ENCODE assay signal across 8 cellular contexts in the genomic region with DNA sequence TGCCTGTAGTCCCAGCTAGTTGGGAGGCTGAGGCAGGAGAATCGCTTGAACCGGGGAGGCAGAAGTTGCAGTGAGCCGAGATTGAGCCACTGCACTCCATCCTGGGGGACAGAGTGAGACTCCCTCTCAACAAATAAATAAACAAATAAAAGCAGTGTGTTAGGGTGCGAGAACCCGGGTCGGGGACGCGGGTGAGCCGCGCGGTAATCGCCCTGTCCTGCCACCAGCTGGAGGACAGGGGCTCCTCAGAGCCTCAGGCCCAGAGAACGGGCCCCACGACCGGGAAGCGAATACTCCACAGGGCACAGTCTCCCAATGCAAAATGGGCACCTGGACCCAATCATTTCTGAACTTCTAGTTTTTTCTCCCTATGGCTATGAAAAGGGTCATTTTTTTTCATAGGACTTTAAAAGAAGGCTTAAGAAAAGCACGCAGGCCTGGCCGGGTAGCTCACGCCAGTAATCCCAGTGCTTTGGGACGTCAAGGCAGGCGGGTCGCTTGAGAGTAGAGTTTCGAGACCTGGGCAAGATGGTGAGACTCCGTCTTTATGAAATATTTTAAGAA. TPM values are rescaled to one million over a fixed set of nuclear protein-coding genes. Genes with fewer than 3 reads are reported as not detected.
DNase-seq lines count a peak whose midpoint lies in the region; ATAC-seq and TF ChIP-seq lines count a peak whose summit lies in the region.

No MANE protein-coding gene starts in this region.

- peak overlapping the region; percentile 79 for H3K27ac ChIP-seq in CD4-positive, CD25-positive, alpha-beta regulatory T cell (ENCODE audit: insufficient read depth, low read length, poor library complexity, severe bottlenecking)
- H3K27ac ChIP-seq in KOPT-K1 (ENCODE audit: low read depth, low read length, poor library complexity, severe bottlenecking) (peak overlapping the region; percentile 96), body of pancreas (peak overlapping the region in 3 of 4 donors; percentile 75 to 83 (median 78)), mucosa of rectum (ENCODE audit: low read depth in 2 of 2, low read length in 2 of 2) (peak overlapping the region; percentile 59 to 65)

- H3K36me3 Mint-ChIP-seq in CD4-positive, CD25-positive, alpha-beta regulatory T cell, result peaks cover 22% of the 10 kb centered on the region

- H3K27me3 Mint-ChIP-seq in CD4-positive, CD25-positive, alpha-beta regulatory T cell, result no peaks in the 10 kb centered on the region

- TF ChIP-seq POLR2A in body of pancreas (IDR thresholded peaks at IDR 0.05), result no peak

- intact Hi-C loops in body of pancreas (cut with DNase I), result no loop called here

- DNase-seq in CD4-positive, CD25-positive, alpha-beta regulatory T cell, result no peak
- peak in 1 of 4 donors; percentile 26 for DNase-seq in body of pancreas
- DNase-seq in UCSD-AML1 (lab: John Stamatoyannopoulos, UW; ENCODE audit: unreplicated experiment), result no peak
- no peak for DNase-seq in middle frontal gyrus (ENCODE audit: extremely low spot score, low spot score)

- peaks cover 28% of the 10 kb centered on the region for H3K4me1 ChIP-seq in CD4-positive, CD25-positive, alpha-beta regulatory T cell (ENCODE audit: control insufficient read depth, insufficient read depth, low read length, poor library complexity, severe bottlenecking)
- H3K4me1 ChIP-seq in body of pancreas (peaks cover 34% of the 10 kb centered on the region), mucosa of rectum (ENCODE audit: control insufficient read depth in 2 of 2, insufficient read depth in 2 of 2, low read length in 2 of 2) (peaks cover 8% of the 10 kb centered on the region in 2 donors)

- WGBS in body of pancreas, 2 donors, result 77 to 86% methylated on average over 22 to 24 of the region's 24 CpGs

- no peak for TF ChIP-seq CTCF in body of pancreas (IDR thresholded peaks at IDR 0.05)

- H3K27me3 ChIP-seq in CD4-positive, CD25-positive, alpha-beta regulatory T cell (ENCODE audit: control insufficient read depth, insufficient read depth, low read length), result no peaks in the 10 kb centered on the region
- H3K27me3 ChIP-seq in body of pancreas (no peaks in the 10 kb centered on the region), mucosa of rectum (ENCODE audit: control insufficient read depth in 2 of 2, insufficient read depth in 2 of 2, low read length in 2 of 2) (no peaks in the 10 kb centered on the region)

- no peaks in the 10 kb centered on the region for H3K9me3 ChIP-seq in CD4-positive, CD25-positive, alpha-beta regulatory T cell (ENCODE audit: control insufficient read depth in 2 of 2, low read length in 2 of 2)
- H3K9me3 ChIP-seq in KOPT-K1 (ENCODE audit: insufficient read depth, low read length, poor library complexity, severe bottlenecking) (no peaks in the 10 kb centered on the region), body of pancreas (no peaks in the 10 kb centered on the region), mucosa of rectum (ENCODE audit: control insufficient read depth in 2 of 2, low read length in 2 of 2) (no peaks in the 10 kb centered on the region)

- H3K9ac ChIP-seq in mucosa of rectum (ENCODE audit: low read depth in 1 of 2, low read length in 2 of 2), result peak overlapping the region; percentile 54 to 70

- peaks cover 0 to 3% (median 0%) of the 10 kb centered on the region in 7 donors for H3K9me3 Mint-ChIP-seq in CD4-positive, CD25-positive, alpha-beta regulatory T cell

- H3K4me1 Mint-ChIP-seq in CD4-positive, CD25-positive, alpha-beta regulatory T cell, result peaks cover 7 to 30% (median 21%) of the 10 kb centered on the region in 4 donors

- peak overlapping the region; percentile 99 to 100 (median 99) for H3K4me3 Mint-ChIP-seq in CD4-positive, CD25-positive, alpha-beta regulatory T cell

- H3K36me3 ChIP-seq in CD4-positive, CD25-positive, alpha-beta regulatory T cell (ENCODE audit: control insufficient read depth, insufficient read depth, low read length), result peaks cover 16% of the 10 kb centered on the region
- H3K36me3 ChIP-seq in KOPT-K1 (ENCODE audit: insufficient read depth, low read length) (peaks cover 34% of the 10 kb centered on the region), body of pancreas (replicated peaks in 1 of 2; ENCODE audit: insufficient read depth in 1 of 2, low read depth in 2 of 2) (no peaks in the 10 kb centered on the region), mucosa of rectum (ENCODE audit: control insufficient read depth in 2 of 2, insufficient read depth in 2 of 2, low read length in 2 of 2) (peaks cover 5 to 13% of the 10 kb centered on the region in 2 donors)

- peak overlapping the region; percentile 98 to 99 (median 99) for H3K27ac Mint-ChIP-seq in CD4-positive, CD25-positive, alpha-beta regulatory T cell

- no peak for ATAC-seq in CD4-positive, CD25-positive, alpha-beta regulatory T cell (ENCODE audit: low read depth in 2 of 2)
- ATAC-seq in body of pancreas, result no peak
- no peak for ATAC-seq in GM21717 (IDR thresholded peaks at IDR 0.05; ENCODE audit: unreplicated experiment)
- no peak for ATAC-seq in esophagus mucosa

- H3K4me3 ChIP-seq in CD4-positive, CD25-positive, alpha-beta regulatory T cell (ENCODE audit: low read depth, low read length), result peak overlapping the region; percentile 89
- H3K4me3 ChIP-seq in body of pancreas (peak overlapping the region in 1 of 2 donors; percentile 60), mucosa of rectum (ENCODE audit: low read length in 2 of 2) (peak overlapping the region; percentile 71 to 94)

RNA-seq across cellular contexts. Expression of gene MCM5, which starts 0.7 kb away (rescaled TPM):
- 59.7 TPM for total RNA-seq in CD4-positive, CD25-positive, alpha-beta regulatory T cell
- polyA plus RNA-seq in CD4-positive, CD25-positive, alpha-beta regulatory T cell, result 10 to 100 TPM; 40.6 to 50.9 (median 43.4) TPM
- total RNA-seq in body of pancreas (1 to 10 TPM; 7.9 to 9.3 TPM), esophagus mucosa (34.4 TPM)

RNA-seq across cellular contexts. Expression of gene HMOX1, which starts 18.3 kb away (rescaled TPM):
- total RNA-seq in CD4-positive, CD25-positive, alpha-beta regulatory T cell, result not detected
- 1 to 10 TPM in 3 of 4 donors, under 1 TPM in 1; 0.93 to 2.9 (median 1.7) TPM for polyA plus RNA-seq in CD4-positive, CD25-positive, alpha-beta regulatory T cell
- total RNA-seq in body of pancreas (10 to 100 TPM in 1 of 2 donors, 1 to 10 TPM in 1; 9.3 to 32.0 TPM), esophagus mucosa (27.8 TPM)
